Comparison of ENCODE assay signal across 35 cellular contexts in the genomic region with DNA sequence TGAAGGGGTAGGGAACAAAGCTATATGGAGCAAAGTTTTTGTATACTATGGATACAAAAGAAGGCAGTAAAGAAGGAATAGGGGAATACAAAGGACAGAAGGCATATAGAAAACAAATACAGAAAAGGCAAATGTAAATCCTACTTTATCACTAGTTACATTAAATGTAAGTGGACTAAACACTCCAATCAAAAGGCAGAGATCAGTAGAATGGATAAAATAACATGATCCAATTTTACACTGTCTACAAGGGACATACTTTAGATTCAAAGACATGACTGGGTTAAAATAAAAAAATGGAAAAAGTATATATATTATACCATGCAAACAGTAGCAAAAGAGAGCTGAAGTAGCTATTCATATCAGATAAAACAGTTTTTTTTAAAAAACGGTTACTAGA.
"Had no signal": no experiment of that assay in that cellular context is flagged by ENCODE, and none has a peak within 500 bp of the region (broad histone marks: within the 10 kb centered on the region; RNA-seq: fewer than 3 reads in every experiment).

No MANE protein-coding gene starts in this region.

- H3K4me3 ChIP-seq: MG63 had no signal

- DNase-seq: Karpas-422, Kasumi-1, MG63, MM.1S, MV-4-11, NCI-H1048, NCI-H1092, NCI-H1092 treated with DMSO at 0.1 percent for 48 hours, NCI-H1105, NCI-H1105 treated with DMSO at 0.1 percent for 48 hours, NCI-H1417, NCI-H1417 treated with DMSO at 0.1 percent for 48 hours, NCI-H1436, NCI-H1436 treated with DMSO at 0.1 percent for 48 hours, NCI-H146, NCI-H1694, NCI-H1694 treated with DMSO at 0.1 percent for 48 hours, NCI-H187, NCI-H187 treated with DMSO at 0.1 percent for 48 hours, NCI-H1930, NCI-H2029, NCI-H2029 treated with DMSO at 0.1 percent for 48 hours, NCI-H2081, NCI-H2081 treated with DMSO at 0.1 percent for 48 hours, NCI-H2107, NCI-H2171, NCI-H2171 treated with DMSO at 0.1 percent for 48 hours, NCI-H2227 treated with DMSO at 0.1 percent for 48 hours, NCI-H226, NCI-H345, NCI-H446, NCI-H446 treated with DMSO at 0.1 percent for 48 hours, NCI-H510A, NCI-H510A treated with DMSO at 0.1 percent for 48 hours, NCI-H524 had no signal

- H3K36me3 ChIP-seq: MG63 had no signal
